In the genomic region with DNA sequence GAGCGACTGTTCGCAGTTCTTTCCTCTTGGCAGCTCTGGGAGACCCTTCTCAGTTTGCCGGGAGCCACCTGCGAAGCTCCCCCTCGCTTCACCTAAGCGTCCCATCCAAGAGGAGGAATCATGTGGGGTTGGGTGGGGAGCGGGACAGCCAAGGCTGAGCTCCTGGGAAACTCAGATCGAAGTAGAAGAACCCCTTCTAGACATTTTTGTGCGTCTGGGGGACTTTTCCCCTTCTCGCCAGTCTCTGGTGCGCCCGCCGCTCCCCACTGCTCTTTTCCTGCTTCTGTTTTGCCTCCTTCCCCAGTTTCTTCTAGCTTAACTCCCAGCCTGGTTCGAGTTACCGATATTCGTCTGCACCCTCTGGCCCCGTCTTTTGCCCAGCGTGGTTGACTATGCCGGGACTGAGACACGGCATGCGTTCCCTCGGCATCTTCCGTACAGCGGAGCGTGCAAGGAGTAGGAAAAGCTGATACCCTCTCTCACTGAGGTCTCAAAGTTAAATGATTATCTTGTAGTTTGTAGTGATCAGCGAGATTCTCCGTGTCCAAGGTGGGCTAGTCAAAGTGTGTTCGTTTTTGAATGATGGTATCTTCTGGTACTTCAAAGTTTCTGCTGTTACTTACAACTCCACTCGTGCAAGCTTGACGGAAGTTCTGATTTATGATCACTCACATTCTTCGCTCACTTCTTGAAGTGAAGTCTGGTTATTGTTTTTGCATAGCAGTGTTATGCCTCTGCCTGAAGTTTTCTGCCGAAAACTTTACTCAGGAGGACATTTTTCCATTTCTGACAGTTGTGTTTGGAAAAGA, we compare ENCODE assay signal across 8 cellular contexts. TPM values are rescaled to one million over a fixed set of nuclear protein-coding genes. Genes with fewer than 3 reads are reported as not detected.
DNase-seq lines count a peak whose midpoint lies in the region; ATAC-seq and TF ChIP-seq lines count a peak whose summit lies in the region.

No MANE protein-coding gene starts in this region.

- peak; percentile 51 for ATAC-seq in DND-41 (ENCODE audit: insufficient read depth, low read depth)
- ATAC-seq in GM21619 (IDR thresholded peaks at IDR 0.05; ENCODE audit: unreplicated experiment), result peak; percentile 21

- H3K36me3 ChIP-seq in DND-41 (ENCODE audit: insufficient read depth, low read length) (no peaks in the 10 kb centered on the region; the same call in 1 of the 2 replicates), KOPT-K1 (ENCODE audit: insufficient read depth, low read length) (no peaks in the 10 kb centered on the region), WERI-Rb-1 (peaks cover 3% of the 10 kb centered on the region)

- H3K79me2 ChIP-seq in DND-41 (ENCODE audit: insufficient read depth, low read length), result peaks cover 43% of the 10 kb centered on the region

- H3K27ac ChIP-seq in DND-41 (ENCODE audit: low read length) (peak overlapping the region; percentile 95), KOPT-K1 (ENCODE audit: low read depth, low read length, poor library complexity, severe bottlenecking) (peak overlapping the region; percentile 99), WERI-Rb-1 (peak overlapping the region; percentile 100), layer of hippocampus (ENCODE audit: low read depth, low read length) (peak overlapping the region; percentile 100)

- peak overlapping the region; percentile 97 for H2AFZ ChIP-seq in DND-41 (ENCODE audit: low read depth, low read length)

- H3K4me2 ChIP-seq in DND-41 (ENCODE audit: insufficient read depth, low read length), result peak overlapping the region; percentile 90

- peaks cover 37% of the 10 kb centered on the region for H3K4me1 ChIP-seq in DND-41 (ENCODE audit: insufficient read depth, low read length)

- peak; percentile 39 for DNase-seq in DND-41
- peak; percentile 37 for DNase-seq in WERI-Rb-1
- DNase-seq in cerebellum (ENCODE audit: low spot score), result peak; percentile 20
- peak; percentile 48 for DNase-seq in stimulated activated CD4-positive, alpha-beta T cell treated with anti-CD3 and anti-CD28 coated beads, Interleukin-4, amount 100 ng/mL, for 1 hour
- DNase-seq in NCI-H774 (lab: John Stamatoyannopoulos, UW), result no peak

- H3K9me3 ChIP-seq in DND-41 (ENCODE audit: insufficient read depth, low read length, severe bottlenecking), result no peaks in the 10 kb centered on the region
- no peaks in the 10 kb centered on the region for H3K9me3 ChIP-seq in KOPT-K1 (ENCODE audit: insufficient read depth, low read length, poor library complexity, severe bottlenecking)
- no peaks in the 10 kb centered on the region for H3K9me3 ChIP-seq in WERI-Rb-1 (ENCODE audit: severe bottlenecking)

- peak overlapping the region; percentile 58 for H3K9ac ChIP-seq in DND-41 (ENCODE audit: low read depth, low read length)

- H3K4me3 ChIP-seq in DND-41 (ENCODE audit: low read depth in 1 of 2, low read length in 2 of 2) (peak overlapping the region; percentile 73 to 91), WERI-Rb-1 (ENCODE audit: low read depth, low read length) (peak overlapping the region; percentile 84)

- H3K27me3 ChIP-seq in DND-41 (ENCODE audit: insufficient read depth, low read length, poor library complexity), result no peaks in the 10 kb centered on the region
- no peaks in the 10 kb centered on the region for H3K27me3 ChIP-seq in WERI-Rb-1 (ENCODE audit: insufficient read depth, low read depth, severe bottlenecking)
- H3K27me3 ChIP-seq in layer of hippocampus (ENCODE audit: control insufficient read depth, insufficient read depth, low read length), result no peaks in the 10 kb centered on the region

- no peaks in the 10 kb centered on the region for H4K20me1 ChIP-seq in DND-41 (ENCODE audit: insufficient read depth, low read length)

- TF ChIP-seq CTCF in DND-41 (IDR thresholded peaks at IDR 0.05; ENCODE audit: borderline replicate concordance, extremely low read depth, low read length, poor library complexity, severe bottlenecking), result no peak
- TF ChIP-seq CTCF in WERI-Rb-1 (IDR thresholded peaks at IDR 0.05; ENCODE audit: low read depth, low read length), result no peak

RNA-seq across cellular contexts. Expression of gene CAMKMT, which starts 0.7 kb away (rescaled TPM):
- total RNA-seq in cerebellum, result 11.0 TPM

RNA-seq across cellular contexts. Expression of gene PREPL, which starts 1.1 kb away (rescaled TPM):
- 111 TPM for total RNA-seq in cerebellum
